ENCODE assay signal across 17 cellular contexts in genomic region chr9:103281126-103281525, GRCh38.
DNase-seq lines count a peak whose midpoint lies in the region; ATAC-seq and TF ChIP-seq lines count a peak whose summit lies in the region.
"Had no signal": no experiment of that assay in that cellular context is flagged by ENCODE, and none has a peak within 500 bp of the region (broad histone marks: within the 10 kb centered on the region; RNA-seq: fewer than 3 reads in every experiment).

No MANE protein-coding gene starts in this region.

- peaks cover 5% of the 10 kb centered on the region; the same call in 1 of the 2 replicates for H3K4me1 ChIP-seq in HAP-1
- H3K4me1 ChIP-seq in spleen: no peaks in the 10 kb centered on the region
- H3K4me1 ChIP-seq: A549, Caco-2 had no signal

- no peak for TF ChIP-seq POLR2A in spleen (IDR thresholded peaks at IDR 0.05)

- intact Hi-C loops in spleen (cut with DNase I; ENCODE audit: low total_unique reads): no loop called here

- ATAC-seq in HG03175 (IDR thresholded peaks at IDR 0.05; ENCODE audit: unreplicated experiment): no peak
- ATAC-seq: A549; CD8-positive, alpha-beta T cell had no signal

- TF ChIP-seq CTCF in spleen (IDR thresholded peaks at IDR 0.05 in 8 of 11, conservative IDR thresholded peaks at IDR 0.05 in 3 of 11): no peak

- H3K36me3 ChIP-seq in HAP-1 (replicated peaks) (no peaks in the 10 kb centered on the region), spleen (no peaks in the 10 kb centered on the region)
- H3K36me3 ChIP-seq: BLaER1 treated with 17β-estradiol and CSF1 and Interleukin-3, amounts not matched to agents 10 nM and 100 nM had no signal

- in situ Hi-C loops in HAP-1 (cut with MboI; ENCODE audit: low sequenced_read_pairs): no loop called here

- no peak overlapping the region for H3K4me3 ChIP-seq in HAP-1
- no peak overlapping the region for H3K4me3 ChIP-seq in spleen
- H3K4me3 ChIP-seq: A549; BLaER1 treated with 17β-estradiol and CSF1 and Interleukin-3, amounts not matched to agents 10 nM and 100 nM had no signal

- no peaks in the 10 kb centered on the region for H3K9me3 ChIP-seq in HAP-1
- H3K9me3 ChIP-seq in spleen: no peaks in the 10 kb centered on the region
- H3K9me3 ChIP-seq: A549; BLaER1 treated with 17β-estradiol and CSF1 and Interleukin-3, amounts not matched to agents 10 nM and 100 nM; Caco-2 had no signal

- DNase-seq in D341Med (ENCODE audit: low spot score): peak; percentile 52
- peak; percentile 10 to 50 for DNase-seq in HAP-1 (ENCODE audit: low spot score in 2 of 2)
- peak; percentile 86 for DNase-seq in NCI-H82 treated with DMSO at 0.1 percent for 48 hours (lab: John Stamatoyannopoulos, UW; ENCODE audit: unreplicated experiment)
- DNase-seq in substantia nigra (lab: John Stamatoyannopoulos, UW): no peak
- DNase-seq in spleen: no peak
- DNase-seq: AML-193; Caco-2; Calu3; CD4-positive, alpha-beta T cell; CD8-positive, alpha-beta T cell; DMS79 treated with DMSO at 0.1 percent for 48 hours; GF-D8 had no signal

- H3K27me3 ChIP-seq in HAP-1 (ENCODE audit: low read depth) (no peaks in the 10 kb centered on the region), spleen (replicated peaks in 1 of 7) (no peaks in the 10 kb centered on the region)
- H3K27me3 ChIP-seq: BLaER1 treated with 17β-estradiol and CSF1 and Interleukin-3, amounts not matched to agents 10 nM and 100 nM had no signal

- WGBS in spleen, 5 donors: 65 to 77% (median 68%) methylated on average over 2 of the region's 2 CpGs

- H3K27ac ChIP-seq in substantia nigra (ENCODE audit: low read depth, low read length, poor library complexity, severe bottlenecking) (no peak overlapping the region), spleen (no peak overlapping the region)
- H3K27ac ChIP-seq: 22Rv1; A549; BLaER1 treated with 17β-estradiol and CSF1 and Interleukin-3, amounts not matched to agents 10 nM and 100 nM; C4-2B had no signal

Comparison
In these comparisons a context has a peak if more than half of its experiments do, and no peak if none do; other contexts are left out.
1. DNase-seq: peak in D341Med (single experiment), HAP-1 (2 of 2) and NCI-H82 treated with DMSO at 0.1 percent for 48 hours (single experiment); none in substantia nigra (0 of 49) and spleen (single experiment).